19 cellular contexts compared by ENCODE assay signal in the genomic region with DNA sequence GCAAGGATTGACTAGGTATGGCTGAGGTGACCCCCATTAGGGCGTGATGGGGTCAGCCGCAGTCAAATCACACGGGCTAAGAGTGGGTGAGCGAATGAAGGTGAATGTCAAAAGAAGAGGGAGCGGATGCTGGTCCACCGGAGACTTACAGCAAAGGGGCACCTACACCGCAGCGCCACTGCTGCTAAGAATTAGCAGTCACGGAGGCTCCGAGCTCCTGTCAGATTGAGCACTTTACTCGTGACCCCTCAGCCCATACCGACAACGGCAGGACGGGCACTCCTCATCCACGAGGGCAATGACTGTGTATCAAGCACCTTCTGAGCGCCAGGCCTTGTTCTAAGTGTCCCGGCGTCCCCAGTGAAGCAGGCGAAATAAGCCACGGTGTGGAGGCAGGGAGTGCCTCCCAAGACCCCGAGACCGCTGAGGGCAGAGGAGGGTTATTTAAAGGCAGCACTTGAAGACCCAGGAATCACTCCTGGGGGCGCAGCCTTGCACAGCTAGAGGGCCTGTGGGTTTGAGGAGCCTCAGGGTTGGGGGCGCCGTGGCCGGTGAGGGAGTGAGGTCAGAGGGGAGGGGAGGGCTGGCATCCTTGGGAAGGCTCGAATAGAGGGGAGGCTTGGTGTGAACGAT.
A peak's percentile ranks its signal among the peaks of the same experiment; 100 is the strongest.
DNase-seq lines count a peak whose midpoint lies in the region; ATAC-seq, FAIRE-seq and TF ChIP-seq lines count a peak whose summit lies in the region.
"Had no signal": no experiment of that assay in that cellular context is flagged by ENCODE, and none has a peak within 500 bp of the region (broad histone marks: within the 10 kb centered on the region; RNA-seq: fewer than 3 reads in every experiment).

No MANE protein-coding gene starts in this region.

- 48 to 74% methylated on average over 6 to 17 of the region's 28 CpGs for WGBS in esophagus squamous epithelium, 2 donors
- WGBS in HepG2 (ENCODE audit: low lambda C conversion rate) = 54% methylated on average over 17 of the region's 28 CpGs

- in situ Hi-C loops in HepG2 (cut with HindIII; ENCODE audit: extremely low pct_ligation_motif_present, low pct_unique_long_range_greater_than_20kb) = no loop called here

- peak overlapping the region; percentile 50 for H3K4me3 Mint-ChIP-seq in activated naive CD8-positive, alpha-beta T cell treated with anti-CD3 and anti-CD28 coated beads, Interleukin-2, amount 10 ng/mL, durations not matched to agents 7 days and 5 days
- H3K4me3 Mint-ChIP-seq in activated naive CD8-positive, alpha-beta T cell treated with anti-CD3 and anti-CD28 coated beads, Interleukin-2, amount 50 U/mL, for 24 hours = no peak overlapping the region
- peak overlapping the region in 7 of 10 donors; percentile 7 to 72 (median 25) for H3K4me3 Mint-ChIP-seq in naive thymus-derived CD4-positive, alpha-beta T cell
- no peak overlapping the region for H3K4me3 Mint-ChIP-seq in type B pancreatic cell
- H3K4me3 Mint-ChIP-seq: activated naive CD4-positive, alpha-beta T cell treated with anti-CD3 and anti-CD28 coated beads, Interleukin-2, amount 50 U/mL, for 24 hours had no signal

- TF ChIP-seq CTCF in esophagus squamous epithelium (IDR thresholded peaks at IDR 0.05) (no peak), type B pancreatic cell (conservative IDR thresholded peaks at IDR 0.05) (no peak), RWPE1 (conservative IDR thresholded peaks at IDR 0.05; ENCODE audit: low read depth) (no peak), HepG2 (CRISPR knock-in tag; IDR thresholded peaks at IDR 0.05) (no peak)

- no peaks in the 10 kb centered on the region for H3K9me3 ChIP-seq in esophagus squamous epithelium
- no peaks in the 10 kb centered on the region for H3K9me3 ChIP-seq in naive thymus-derived CD4-positive, alpha-beta T cell (ENCODE audit: control insufficient read depth in 2 of 3, low read length in 3 of 3)
- no peaks in the 10 kb centered on the region for H3K9me3 ChIP-seq in HepG2 (ENCODE audit: low read length)
- H3K9me3 ChIP-seq: right lobe of liver, tibial nerve had no signal

- H3K4me3 ChIP-seq in esophagus squamous epithelium (peak overlapping the region in 1 of 4 donors; percentile 38), HepG2 (replicated peaks in 1 of 3; ENCODE audit: insufficient read depth in 1 of 3, low read depth in 2 of 3, low read length in 3 of 3) (no peak overlapping the region)
- no peak overlapping the region for H3K4me3 ChIP-seq in naive thymus-derived CD4-positive, alpha-beta T cell (ENCODE audit: low read length)
- H3K4me3 ChIP-seq: right lobe of liver had no signal

- BruUV-seq in HepG2 (replicated peaks; lab: Mats Ljungman, UMichigan) = no TSS peak

- H3K4me1 ChIP-seq in esophagus squamous epithelium = peaks cover 0 to 27% (median 5%) of the 10 kb centered on the region in 3 donors
- H3K4me1 ChIP-seq in naive thymus-derived CD4-positive, alpha-beta T cell (ENCODE audit: control insufficient read depth in 2 of 2, insufficient read depth in 2 of 2, low read length in 2 of 2) = no peaks in the 10 kb centered on the region
- peaks cover 21% of the 10 kb centered on the region for H3K4me1 ChIP-seq in HepG2 (ENCODE audit: insufficient read depth, low read length)
- H3K4me1 ChIP-seq: right lobe of liver had no signal

- no peak overlapping the region for H2AFZ ChIP-seq in HepG2 (ENCODE audit: low read length)

- peak overlapping the region; percentile 18 to 79 (median 58) for H3K27ac ChIP-seq in esophagus squamous epithelium
- no peak overlapping the region for H3K27ac ChIP-seq in naive thymus-derived CD4-positive, alpha-beta T cell (ENCODE audit: low read depth, low read length)
- H3K27ac ChIP-seq in RWPE1 = no peak overlapping the region
- H3K27ac ChIP-seq in HepG2 (ENCODE audit: extremely low read length, insufficient read depth, low read length) = no peak overlapping the region
- H3K27ac ChIP-seq: right lobe of liver had no signal

- TF ChIP-seq RAD21 in HepG2 (CRISPR knock-in tag; IDR thresholded peaks at IDR 0.05) = no peak

- POLR2A ChIA-PET in activated naive CD8-positive, alpha-beta T cell treated with anti-CD3 and anti-CD28 coated beads, Interleukin-2, amount 10 ng/mL, durations not matched to agents 7 days and 5 days (lab: Charles Lee) = no interaction called here
- POLR2A ChIA-PET in naive thymus-derived CD4-positive, alpha-beta T cell (lab: Charles Lee) = no interaction called here
- POLR2A ChIA-PET in RWPE1 (lab: Yijun Ruan, JAX; ENCODE audit: low non-redundant PET) = no interaction called here
- POLR2A ChIA-PET in HepG2 (lab: Yijun Ruan, JAX) = no interaction called here

- DNase-seq in activated naive CD8-positive, alpha-beta T cell treated with anti-CD3 and anti-CD28 coated beads, Interleukin-2, amount 10 ng/mL, durations not matched to agents 7 days and 5 days = no peak
- no peak for DNase-seq in activated naive CD8-positive, alpha-beta T cell treated with anti-CD3 and anti-CD28 coated beads, Interleukin-2, amount 50 U/mL, for 24 hours
- DNase-seq in esophagus squamous epithelium (lab: John Stamatoyannopoulos, UW) (no peak), type B pancreatic cell (ENCODE audit: extremely low spot score, unreplicated experiment) (peak; percentile 61), RWPE1 (ENCODE audit: low spot score) (no peak), HepG2 (ENCODE audit: low spot score) (no peak), putamen (ENCODE audit: low spot score) (no peak)
- no peak for DNase-seq in naive thymus-derived CD4-positive, alpha-beta T cell
- DNase-seq: activated CD4-positive, alpha-beta T cell treated with anti-CD3 and anti-CD28 coated beads for 48 hours; activated CD8-positive, alpha-beta memory T cell treated with anti-CD3 and anti-CD28 coated beads, Interleukin-2, amount 50 U/mL, for 48 hours; effector CD8-positive, alpha-beta T cell; NCI-H2029; NCI-H524; stimulated activated CD4-positive, alpha-beta T cell treated with anti-CD3 and anti-CD28 coated beads, Interleukin-4, amount 100 ng/mL, for 24 hours had no signal

- peaks cover 57% of the 10 kb centered on the region for H3K27me3 Mint-ChIP-seq in activated naive CD8-positive, alpha-beta T cell treated with anti-CD3 and anti-CD28 coated beads, Interleukin-2, amount 10 ng/mL, durations not matched to agents 7 days and 5 days
- H3K27me3 Mint-ChIP-seq in activated naive CD8-positive, alpha-beta T cell treated with anti-CD3 and anti-CD28 coated beads, Interleukin-2, amount 50 U/mL, for 24 hours = peaks cover 69% of the 10 kb centered on the region
- peaks cover 44 to 79% (median 66%) of the 10 kb centered on the region in 5 donors for H3K27me3 Mint-ChIP-seq in naive thymus-derived CD4-positive, alpha-beta T cell
- H3K27me3 Mint-ChIP-seq in type B pancreatic cell = peaks cover 54% of the 10 kb centered on the region

- H3K4me2 ChIP-seq in HepG2 (ENCODE audit: low read depth, low read length) = no peak overlapping the region

- CTCF ChIA-PET in naive thymus-derived CD4-positive, alpha-beta T cell (lab: Charles Lee) = no interaction called here
- CTCF ChIA-PET in RWPE1 (lab: Yijun Ruan, JAX) = no interaction called here
- CTCF ChIA-PET in HepG2 (lab: Yijun Ruan, JAX; ENCODE audit: low intra/inter-chr PET ratio, low total read pairs) = no interaction called here

- H3K9ac ChIP-seq in HepG2 (ENCODE audit: insufficient read depth, low read depth, low read length) = no peak overlapping the region

- no peaks in the 10 kb centered on the region for H3K36me3 Mint-ChIP-seq in activated naive CD8-positive, alpha-beta T cell treated with anti-CD3 and anti-CD28 coated beads, Interleukin-2, amount 10 ng/mL, durations not matched to agents 7 days and 5 days
- no peaks in the 10 kb centered on the region for H3K36me3 Mint-ChIP-seq in activated naive CD8-positive, alpha-beta T cell treated with anti-CD3 and anti-CD28 coated beads, Interleukin-2, amount 50 U/mL, for 24 hours (ENCODE audit: low read depth)
- H3K36me3 Mint-ChIP-seq in naive thymus-derived CD4-positive, alpha-beta T cell = peaks cover 0 to 6% (median 0%) of the 10 kb centered on the region in 5 donors
- H3K36me3 Mint-ChIP-seq in type B pancreatic cell = no peaks in the 10 kb centered on the region
- H3K36me3 Mint-ChIP-seq: activated naive CD4-positive, alpha-beta T cell treated with anti-CD3 and anti-CD28 coated beads, Interleukin-2, amount 50 U/mL, for 24 hours had no signal

- H3K79me2 ChIP-seq in HepG2 (ENCODE audit: insufficient read depth, low read length) = no peaks in the 10 kb centered on the region

- TF ChIP-seq EP300 in HepG2 (IDR thresholded peaks at IDR 0.05; ENCODE audit: low read depth in 2 of 2, low read length in 2 of 2) (no peak), HepG2 (CRISPR knock-in tag; IDR thresholded peaks at IDR 0.05; ENCODE audit: borderline replicate concordance) (no peak)

- intact Hi-C loops in esophagus squamous epithelium (cut with DNase I) = no loop called here
- intact Hi-C loops in naive thymus-derived CD4-positive, alpha-beta T cell (cut with micrococcal nuclease) = no loop called here
- intact Hi-C loops in HepG2 (cut with micrococcal nuclease; ENCODE audit: unreplicated experiment) = no loop called here

- no peaks in the 10 kb centered on the region for H3K9me3 Mint-ChIP-seq in activated naive CD8-positive, alpha-beta T cell treated with anti-CD3 and anti-CD28 coated beads, Interleukin-2, amount 10 ng/mL, durations not matched to agents 7 days and 5 days
- no peaks in the 10 kb centered on the region for H3K9me3 Mint-ChIP-seq in activated naive CD8-positive, alpha-beta T cell treated with anti-CD3 and anti-CD28 coated beads, Interleukin-2, amount 50 U/mL, for 24 hours
- peaks cover 0 to 5% (median 0%) of the 10 kb centered on the region in 11 donors for H3K9me3 Mint-ChIP-seq in naive thymus-derived CD4-positive, alpha-beta T cell
- no peaks in the 10 kb centered on the region for H3K9me3 Mint-ChIP-seq in type B pancreatic cell
- H3K9me3 Mint-ChIP-seq: activated naive CD4-positive, alpha-beta T cell treated with anti-CD3 and anti-CD28 coated beads, Interleukin-2, amount 50 U/mL, for 24 hours had no signal

- no peaks in the 10 kb centered on the region for H4K20me1 ChIP-seq in HepG2 (ENCODE audit: insufficient read depth, low read length)

- ATAC-seq in activated naive CD8-positive, alpha-beta T cell treated with anti-CD3 and anti-CD28 coated beads, Interleukin-2, amount 10 ng/mL, durations not matched to agents 7 days and 5 days (ENCODE audit: low read depth) = no peak
- no peak for ATAC-seq in activated naive CD8-positive, alpha-beta T cell treated with anti-CD3 and anti-CD28 coated beads, Interleukin-2, amount 50 U/mL, for 24 hours
- no peak for ATAC-seq in naive thymus-derived CD4-positive, alpha-beta T cell
- no peak; the same call in 2 of the 3 replicates for ATAC-seq in HepG2

- no peak for TF ChIP-seq POLR2A in esophagus squamous epithelium (IDR thresholded peaks at IDR 0.05)
- TF ChIP-seq POLR2A in HepG2 (IDR thresholded peaks at IDR 0.05; ENCODE audit: insufficient read depth in 1 of 2, low read depth in 2 of 2, low read length in 2 of 2) = no peak

- H3K27ac Mint-ChIP-seq in activated naive CD8-positive, alpha-beta T cell treated with anti-CD3 and anti-CD28 coated beads, Interleukin-2, amount 10 ng/mL, durations not matched to agents 7 days and 5 days = no peak overlapping the region
- H3K27ac Mint-ChIP-seq in activated naive CD8-positive, alpha-beta T cell treated with anti-CD3 and anti-CD28 coated beads, Interleukin-2, amount 50 U/mL, for 24 hours = no peak overlapping the region
- no peak overlapping the region for H3K27ac Mint-ChIP-seq in naive thymus-derived CD4-positive, alpha-beta T cell
- H3K27ac Mint-ChIP-seq in type B pancreatic cell = no peak overlapping the region
- H3K27ac Mint-ChIP-seq: activated naive CD4-positive, alpha-beta T cell treated with anti-CD3 and anti-CD28 coated beads, Interleukin-2, amount 50 U/mL, for 24 hours had no signal

- peaks cover 0 to 75% (median 3%) of the 10 kb centered on the region in 4 donors for H3K27me3 ChIP-seq in esophagus squamous epithelium
- H3K27me3 ChIP-seq in naive thymus-derived CD4-positive, alpha-beta T cell (ENCODE audit: control insufficient read depth in 2 of 2, insufficient read depth in 2 of 2, low read length in 2 of 2) = peaks cover 0 to 2% of the 10 kb centered on the region in 2 donors
- H3K27me3 ChIP-seq in HepG2 (ENCODE audit: control insufficient read depth in 1 of 2, insufficient read depth in 2 of 2, low read length in 2 of 2) = peaks cover 10 to 69% of the 10 kb centered on the region in 2 experiments
- H3K27me3 ChIP-seq: right lobe of liver had no signal

- H3K4me1 Mint-ChIP-seq in activated naive CD8-positive, alpha-beta T cell treated with anti-CD3 and anti-CD28 coated beads, Interleukin-2, amount 10 ng/mL, durations not matched to agents 7 days and 5 days = peaks cover 2% of the 10 kb centered on the region
- peaks cover 7% of the 10 kb centered on the region for H3K4me1 Mint-ChIP-seq in activated naive CD8-positive, alpha-beta T cell treated with anti-CD3 and anti-CD28 coated beads, Interleukin-2, amount 50 U/mL, for 24 hours
- peaks cover 5 to 16% (median 10%) of the 10 kb centered on the region in 7 donors for H3K4me1 Mint-ChIP-seq in naive thymus-derived CD4-positive, alpha-beta T cell
- H3K4me1 Mint-ChIP-seq in type B pancreatic cell (ENCODE audit: unreplicated experiment) = peaks cover 4% of the 10 kb centered on the region

- H3K36me3 ChIP-seq in esophagus squamous epithelium = no peaks in the 10 kb centered on the region
- H3K36me3 ChIP-seq in naive thymus-derived CD4-positive, alpha-beta T cell (ENCODE audit: control insufficient read depth in 2 of 3, insufficient read depth in 3 of 3, low read length in 3 of 3) = no peaks in the 10 kb centered on the region
- no peaks in the 10 kb centered on the region for H3K36me3 ChIP-seq in HepG2 (replicated peaks in 1 of 2; ENCODE audit: control insufficient read depth in 1 of 2, insufficient read depth in 2 of 2, low read length in 2 of 2)
- H3K36me3 ChIP-seq: right lobe of liver, tibial nerve had no signal

- no peak for FAIRE-seq in HepG2 (lab: Jason Lieb, UNC)
- FAIRE-seq: A204.1, bronchial epithelial cell had no signal

Comparison
In these comparisons a context has a peak if more than half of its experiments do, and no peak if none do; other contexts are left out.
1. H3K4me3 Mint-ChIP-seq: peak in activated naive CD8-positive, alpha-beta T cell treated with anti-CD3 and anti-CD28 coated beads, Interleukin-2, amount 10 ng/mL, durations not matched to agents 7 days and 5 days (single experiment) and naive thymus-derived CD4-positive, alpha-beta T cell (7 of 10); none in activated naive CD8-positive, alpha-beta T cell treated with anti-CD3 and anti-CD28 coated beads, Interleukin-2, amount 50 U/mL, for 24 hours (single experiment) and type B pancreatic cell (single experiment).
2. H3K27ac ChIP-seq: peak in esophagus squamous epithelium (4 of 4); none in naive thymus-derived CD4-positive, alpha-beta T cell (single experiment), RWPE1 (single experiment) and HepG2 (single experiment).